ENCODE assay signal across 9 cellular contexts in genomic region chr7:26100940-26101339, GRCh38. TPM values are rescaled to one million over a fixed set of nuclear protein-coding genes. Genes with fewer than 3 reads are reported as not detected.
DNase-seq lines count a peak whose midpoint lies in the region; ATAC-seq and TF ChIP-seq lines count a peak whose summit lies in the region.
"Had no signal": no experiment of that assay in that cellular context is flagged by ENCODE, and none has a peak within 500 bp of the region (broad histone marks: within the 10 kb centered on the region; RNA-seq: fewer than 3 reads in every experiment).

No MANE protein-coding gene starts in this region.

- no peaks in the 10 kb centered on the region for H3K27me3 ChIP-seq in breast epithelium

- no peaks in the 10 kb centered on the region for H3K36me3 ChIP-seq in breast epithelium

- no peaks in the 10 kb centered on the region for H3K27me3 Mint-ChIP-seq in neural crest cell (ENCODE audit: low read depth)

- no peak for ATAC-seq in GM21360 (IDR thresholded peaks at IDR 0.05; ENCODE audit: unreplicated experiment)

- TF ChIP-seq CTCF in GM12865 (IDR thresholded peaks at IDR 0.05; ENCODE audit: insufficient read depth, low read depth, low read length, missing control alignments) (no peak), neural crest cell (conservative IDR thresholded peaks at IDR 0.05) (no peak), breast epithelium (IDR thresholded peaks at IDR 0.05) (no peak), GM13976 (IDR thresholded peaks at IDR 0.05; ENCODE audit: borderline replicate concordance, control extremely low read depth, extremely low read depth, insufficient read depth, missing control alignments) (no peak)

- TF ChIP-seq POLR2A in breast epithelium (IDR thresholded peaks at IDR 0.05): no peak

- H3K9me3 Mint-ChIP-seq in neural crest cell: no peaks in the 10 kb centered on the region

- H3K9me3 ChIP-seq in breast epithelium: no peaks in the 10 kb centered on the region

- H3K4me3 Mint-ChIP-seq in neural crest cell: peak overlapping the region; percentile 84

- in situ Hi-C loops in GM13976 (cut with MboI; ENCODE audit: low sequenced_read_pairs, unreplicated experiment): no loop called here

- peak overlapping the region; percentile 39 for H3K27ac ChIP-seq in cingulate gyrus (ENCODE audit: low read depth, low read length)
- no peak overlapping the region for H3K27ac ChIP-seq in breast epithelium
- H3K27ac ChIP-seq: parathyroid adenoma had no signal

- peaks cover 36% of the 10 kb centered on the region for H3K4me1 Mint-ChIP-seq in neural crest cell

- DNase-seq in GM12865 (ENCODE audit: low read depth): peak; percentile 48
- peak; percentile 51 to 55 for DNase-seq in Kasumi-1 (lab: John Stamatoyannopoulos, UW)
- peak; percentile 8 for DNase-seq in neural crest cell (ENCODE audit: low read depth, low spot score)
- no peak for DNase-seq in breast epithelium (ENCODE audit: low spot score in 2 of 2)
- DNase-seq in HuH-7.5 (ENCODE audit: low spot score): no peak
- DNase-seq in GM13976 (ENCODE audit: low spot score): no peak

- H3K36me3 Mint-ChIP-seq in neural crest cell (ENCODE audit: low read depth): no peaks in the 10 kb centered on the region

- intact Hi-C loops in breast epithelium (cut with DNase I; ENCODE audit: low total_unique reads): loop anchor here (5.0 kb wide), 1 partner anchor 1031 kb away; the partner anchor contains the start of gene HOXA4

- H3K27ac Mint-ChIP-seq in neural crest cell (ENCODE audit: unreplicated experiment): peak overlapping the region; percentile 51

- H3K4me3 ChIP-seq in GM12865 (ENCODE audit: low read depth, low read length): peak overlapping the region; percentile 82
- no peak overlapping the region for H3K4me3 ChIP-seq in breast epithelium

- H3K4me1 ChIP-seq in breast epithelium: no peaks in the 10 kb centered on the region
- H3K4me1 ChIP-seq: parathyroid adenoma had no signal

RNA-seq across cellular contexts. Expression of gene NFE2L3, which starts 51.1 kb away (rescaled TPM):
- total RNA-seq in neural crest cell (2.4 and 3.5 TPM in 2 replicates), breast epithelium (1 to 10 TPM; 2.2 to 5.8 (median 4.9) TPM)

Comparison
In these comparisons a context has a peak if more than half of its experiments do, and no peak if none do; other contexts are left out.
1. DNase-seq: peak in GM12865 (single experiment), Kasumi-1 (2 of 2) and neural crest cell (single experiment); none in breast epithelium (0 of 2), HuH-7.5 (single experiment) and GM13976 (single experiment).